ENCODE assay signal across 8 cellular contexts in the genomic region with DNA sequence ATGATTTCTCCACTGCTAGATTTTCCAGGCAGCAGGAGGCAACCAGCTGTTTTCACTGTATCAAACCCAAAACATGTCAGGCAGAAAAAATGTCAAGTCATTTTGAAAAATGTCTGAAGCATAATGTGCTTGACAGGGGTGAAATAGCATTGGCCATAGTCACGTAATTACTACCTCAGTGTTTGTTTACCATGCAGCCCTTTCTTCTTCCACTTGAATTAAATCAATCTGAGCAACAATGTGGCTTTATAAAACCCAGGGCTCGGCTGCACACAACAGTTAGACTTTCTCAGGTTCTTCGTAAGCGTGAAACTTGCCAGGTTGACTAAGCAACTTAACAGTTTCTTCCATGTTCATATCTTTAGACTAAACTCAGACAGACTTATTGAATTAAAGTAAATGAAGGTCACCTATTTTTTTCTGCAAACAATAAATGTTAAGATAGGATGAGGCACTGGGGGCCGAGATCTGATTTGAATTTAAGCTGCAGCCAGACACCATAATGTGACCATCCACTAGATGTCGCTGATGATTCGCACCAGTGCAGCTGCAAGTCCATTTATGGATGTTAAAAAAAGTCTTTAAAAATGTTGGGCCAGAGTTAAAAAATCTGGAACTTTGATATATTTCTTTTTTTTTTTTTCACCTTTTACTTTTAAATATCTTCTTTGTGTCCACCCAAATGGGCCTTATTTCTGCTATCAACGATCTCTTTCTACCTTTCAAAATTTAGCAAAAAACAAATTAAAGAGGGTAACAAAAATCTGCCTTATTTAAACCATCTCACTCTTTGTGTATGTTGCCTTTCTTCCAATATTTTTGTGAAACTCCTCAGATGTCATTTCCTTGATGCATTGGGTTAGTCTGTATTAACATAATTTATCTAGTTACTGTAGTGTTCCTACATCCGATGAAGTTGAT.
DNase-seq lines count a peak whose midpoint lies in the region; ATAC-seq and TF ChIP-seq lines count a peak whose summit lies in the region.

No MANE protein-coding gene starts in this region.

- H3K27ac Mint-ChIP-seq in activated T-helper 1 cell treated with anti-CD3 and anti-CD28 coated beads, Interleukin-12 subunit alpha, Interleukin-12 subunit beta, Interleukin-2, Interleukin-4 antibody, amounts not matched to agents 30 ng/mL and 10 ng/mL and 1 ng/mL, durations not matched to agents 14 hours and 24 hours and 36 hours: no peak overlapping the region

- H3K79me2 ChIP-seq in DOHH2 (ENCODE audit: control insufficient read depth, low read length): no peaks in the 10 kb centered on the region

- ATAC-seq in psoas muscle (peak; percentile 57 to 87 (median 64)), HG03378 (IDR thresholded peaks at IDR 0.05; ENCODE audit: unreplicated experiment) (no peak)

- H3K36me3 ChIP-seq in DOHH2 (ENCODE audit: control insufficient read depth, low read length) (no peaks in the 10 kb centered on the region), psoas muscle (ENCODE audit: insufficient read depth in 1 of 2, low read depth in 1 of 2) (no peaks in the 10 kb centered on the region)

- H3K9me3 ChIP-seq in DOHH2 (ENCODE audit: control insufficient read depth, insufficient read depth, low read length): no peaks in the 10 kb centered on the region
- no peaks in the 10 kb centered on the region for H3K9me3 ChIP-seq in psoas muscle

- intact Hi-C loops in activated T-helper 1 cell treated with anti-CD3 and anti-CD28 coated beads, Interleukin-12 subunit alpha, Interleukin-12 subunit beta, Interleukin-2, Interleukin-4 antibody, amounts not matched to agents 30 ng/mL and 10 ng/mL and 1 ng/mL, durations not matched to agents 14 hours and 24 hours and 36 hours (cut with micrococcal nuclease): loop anchor here (5.0 kb wide), 2 partner anchors 491 to 1824 kb away; no protein-coding TSS in a partner anchor
- intact Hi-C loops in psoas muscle (cut with DNase I): loop anchor here in 1 of 2 donors (5.0 to 10.0 kb wide), 3 partner anchors 424 to 1827 kb away; no protein-coding TSS in a partner anchor

- H3K4me1 ChIP-seq in DOHH2 (ENCODE audit: control insufficient read depth, low read length) (no peaks in the 10 kb centered on the region), psoas muscle (peaks cover 5% of the 10 kb centered on the region)

- no peaks in the 10 kb centered on the region for H3K27me3 ChIP-seq in DOHH2 (ENCODE audit: control insufficient read depth, low read length)
- H3K27me3 ChIP-seq in psoas muscle (ENCODE audit: insufficient read depth in 3 of 3, low read length in 2 of 3): no peaks in the 10 kb centered on the region

- no peaks in the 10 kb centered on the region for H3K4me1 Mint-ChIP-seq in activated T-helper 1 cell treated with anti-CD3 and anti-CD28 coated beads, Interleukin-12 subunit alpha, Interleukin-12 subunit beta, Interleukin-2, Interleukin-4 antibody, amounts not matched to agents 30 ng/mL and 10 ng/mL and 1 ng/mL, durations not matched to agents 14 hours and 24 hours and 36 hours (ENCODE audit: low read depth)

- H3K4me2 ChIP-seq in DOHH2 (ENCODE audit: low read length): no peak overlapping the region

- H3K9me3 Mint-ChIP-seq in activated T-helper 1 cell treated with anti-CD3 and anti-CD28 coated beads, Interleukin-12 subunit alpha, Interleukin-12 subunit beta, Interleukin-2, Interleukin-4 antibody, amounts not matched to agents 30 ng/mL and 10 ng/mL and 1 ng/mL, durations not matched to agents 14 hours and 24 hours and 36 hours: no peaks in the 10 kb centered on the region

- no peaks in the 10 kb centered on the region for H3K27me3 Mint-ChIP-seq in activated T-helper 1 cell treated with anti-CD3 and anti-CD28 coated beads, Interleukin-12 subunit alpha, Interleukin-12 subunit beta, Interleukin-2, Interleukin-4 antibody, amounts not matched to agents 30 ng/mL and 10 ng/mL and 1 ng/mL, durations not matched to agents 14 hours and 24 hours and 36 hours (ENCODE audit: insufficient read depth)

- no peaks in the 10 kb centered on the region for H4K20me1 ChIP-seq in DOHH2 (ENCODE audit: control insufficient read depth, insufficient read depth, low read depth, low read length)

- WGBS in psoas muscle, 3 donors: 32 to 40% (median 34%) methylated on average over 9 of the region's 9 CpGs

- no peaks in the 10 kb centered on the region for H3K9me2 ChIP-seq in DOHH2 (replicated peaks; ENCODE audit: control insufficient read depth, low read length)

- H3K27ac ChIP-seq in DOHH2 (ENCODE audit: low read depth, low read length) (no peak overlapping the region), psoas muscle (no peak overlapping the region)

- CTCF ChIA-PET in HEK293T (lab: Yijun Ruan, JAX): interaction anchor here (0.6 to 1.4 kb wide), 2 partner anchors 21 to 536 kb away, joined by 3 to 4 read pairs; a partner anchor contains a TSS

- H3K36me3 Mint-ChIP-seq in activated T-helper 1 cell treated with anti-CD3 and anti-CD28 coated beads, Interleukin-12 subunit alpha, Interleukin-12 subunit beta, Interleukin-2, Interleukin-4 antibody, amounts not matched to agents 30 ng/mL and 10 ng/mL and 1 ng/mL, durations not matched to agents 14 hours and 24 hours and 36 hours (ENCODE audit: low read depth): no peaks in the 10 kb centered on the region

- TF ChIP-seq CTCF in DOHH2 (IDR thresholded peaks at IDR 0.05; ENCODE audit: low read depth, low read length, poor library complexity, severe bottlenecking): peak; percentile 76
- TF ChIP-seq CTCF in psoas muscle (IDR thresholded peaks at IDR 0.05): peak; percentile 79

- DNase-seq in HEK293T (ENCODE audit: extremely low spot score): peak; percentile 69
- DNase-seq in NCI-H226: peak; percentile 7
- peak; percentile 4 for DNase-seq in activated T-helper 1 cell treated with anti-CD3 and anti-CD28 coated beads, Interleukin-12 subunit alpha, Interleukin-12 subunit beta, Interleukin-2, Interleukin-4 antibody, amounts not matched to agents 30 ng/mL and 10 ng/mL and 1 ng/mL, durations not matched to agents 14 hours and 24 hours and 36 hours (ENCODE audit: low spot score)
- peak; percentile 54 for DNase-seq in glomerular visceral epithelial cell (ENCODE audit: extremely low spot score)
- peak; percentile 15 to 63 for DNase-seq in psoas muscle
- DNase-seq in effector CD8-positive, alpha-beta T cell (lab: John Stamatoyannopoulos, UW): no peak

- H3K4me3 ChIP-seq in DOHH2 (ENCODE audit: low read length) (no peak overlapping the region), psoas muscle (no peak overlapping the region)

- no peaks in the 10 kb centered on the region for H3F3A ChIP-seq in DOHH2 (ENCODE audit: control insufficient read depth, insufficient read depth)

- POLR2A ChIA-PET in HEK293T (lab: Yijun Ruan, JAX): no interaction called here

- H3K4me3 Mint-ChIP-seq in activated T-helper 1 cell treated with anti-CD3 and anti-CD28 coated beads, Interleukin-12 subunit alpha, Interleukin-12 subunit beta, Interleukin-2, Interleukin-4 antibody, amounts not matched to agents 30 ng/mL and 10 ng/mL and 1 ng/mL, durations not matched to agents 14 hours and 24 hours and 36 hours: no peak overlapping the region

TF ChIP-seq in HEK293T, 16 proteins besides CTCF, POLR2A, EP300 and RAD21:
- TF ChIP-seq ZNF384 (IDR thresholded peaks at IDR 0.05) (peak; percentile 54; the same call in 1 of the 2 replicates), FOXM1 (IDR thresholded peaks at IDR 0.05; ENCODE audit: borderline replicate concordance) (no peak)
TF ChIP-seq in HEK293T: peak in this region for 1.
